ENCODE assay signal across 10 cellular contexts in the genomic region with DNA sequence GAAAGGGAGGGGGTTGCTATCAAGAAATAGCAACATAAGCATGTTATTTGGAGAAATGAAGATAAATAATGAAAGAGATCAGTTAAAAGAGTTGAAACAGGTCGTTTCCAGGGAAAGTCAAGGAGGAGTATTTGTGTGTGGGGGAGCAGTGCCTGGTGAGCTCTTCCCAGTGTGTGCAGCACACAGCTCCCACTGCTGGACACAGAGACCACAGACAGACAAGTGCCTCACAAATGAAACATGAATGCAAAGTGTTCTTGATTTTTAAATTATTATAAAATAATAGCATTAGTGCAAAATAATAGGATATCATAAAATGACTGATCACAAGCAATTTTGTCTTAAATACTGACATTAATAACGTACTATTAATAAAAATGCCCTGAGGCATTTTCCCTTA. TPM values are rescaled to one million over a fixed set of nuclear protein-coding genes. Genes with fewer than 3 reads are reported as not detected.
DNase-seq lines count a peak whose midpoint lies in the region; ATAC-seq and TF ChIP-seq lines count a peak whose summit lies in the region.
"Had no signal": no experiment of that assay in that cellular context is flagged by ENCODE, and none has a peak within 500 bp of the region (broad histone marks: within the 10 kb centered on the region; RNA-seq: fewer than 3 reads in every experiment).

No MANE protein-coding gene starts in this region.

- H3K36me3 ChIP-seq in GM23248 (ENCODE audit: low read depth) (no peaks in the 10 kb centered on the region), esophagus muscularis mucosa (peaks cover 3 to 40% (median 19%) of the 10 kb centered on the region in 4 donors), neural progenitor cell (no peaks in the 10 kb centered on the region), transverse colon (no peaks in the 10 kb centered on the region)

- H3K4me3 Mint-ChIP-seq in neural progenitor cell: no peak overlapping the region
- no peak overlapping the region for H3K4me3 Mint-ChIP-seq in activated CD8-positive, alpha-beta T cell treated with anti-CD3 and anti-CD28 coated beads for 36 hours
- H3K4me3 Mint-ChIP-seq: naive B cell had no signal

- H3K9me3 Mint-ChIP-seq in neural progenitor cell: peaks cover 1% of the 10 kb centered on the region
- H3K9me3 Mint-ChIP-seq in activated CD8-positive, alpha-beta T cell treated with anti-CD3 and anti-CD28 coated beads for 36 hours: peaks cover 2% of the 10 kb centered on the region

- H2AFZ ChIP-seq in GM23248 (no peak overlapping the region), neural progenitor cell (replicated peaks) (no peak overlapping the region)

- H3K9me2 ChIP-seq in GM23248 (ENCODE audit: insufficient read depth): no peaks in the 10 kb centered on the region

- intact Hi-C loops in esophagus muscularis mucosa (cut with DNase I) (no loop called here), transverse colon (cut with DNase I; ENCODE audit: low total_unique reads) (no loop called here)
- intact Hi-C loops in activated CD8-positive, alpha-beta T cell treated with anti-CD3 and anti-CD28 coated beads for 36 hours (cut with micrococcal nuclease): no loop called here

- POLR2A ChIA-PET in activated CD8-positive, alpha-beta T cell treated with anti-CD3 and anti-CD28 coated beads for 36 hours (lab: Charles Lee): interaction anchor here (0.6 kb wide), 1 partner anchor 312 kb away, joined by 3 read pairs; no protein-coding TSS in a partner anchor

- H3K27me3 ChIP-seq in GM23248 (replicated peaks; ENCODE audit: insufficient read depth) (no peaks in the 10 kb centered on the region), esophagus muscularis mucosa (no peaks in the 10 kb centered on the region), neural progenitor cell (no peaks in the 10 kb centered on the region), transverse colon (no peaks in the 10 kb centered on the region)

- H3K4me1 ChIP-seq in GM23248 (ENCODE audit: insufficient read depth) (no peaks in the 10 kb centered on the region), esophagus muscularis mucosa (no peaks in the 10 kb centered on the region), neural progenitor cell (no peaks in the 10 kb centered on the region), transverse colon (no peaks in the 10 kb centered on the region)

- WGBS in GM23248 (ENCODE audit: low coverage in 1 of 2, low lambda C conversion rate in 2 of 2, missing lambda C conversion rate in 2 of 2), 2 experiments: 41 to 44% methylated on average over 2 of the region's 2 CpGs
- 58% methylated on average over 2 of the region's 2 CpGs for WGBS in esophagus muscularis mucosa
- WGBS in transverse colon (ENCODE audit: low coverage in 1 of 2), 2 donors: 34 to 51% methylated on average over 2 of the region's 2 CpGs

- TF ChIP-seq CTCF in esophagus muscularis mucosa (IDR thresholded peaks at IDR 0.05): peak; percentile 22 to 43 (median 37)
- peak; percentile 45 for TF ChIP-seq CTCF in neural progenitor cell (IDR thresholded peaks at IDR 0.05)
- no peak for TF ChIP-seq CTCF in activated CD8-positive, alpha-beta T cell treated with anti-CD3 and anti-CD28 coated beads for 36 hours (IDR thresholded peaks at IDR 0.05)
- TF ChIP-seq CTCF in transverse colon (IDR thresholded peaks at IDR 0.05): peak in 1 of 5 experiments; percentile 8

- H3K4me2 ChIP-seq in GM23248 (ENCODE audit: unreplicated experiment) (no peak overlapping the region), neural progenitor cell (no peak overlapping the region)

- H3K27me3 Mint-ChIP-seq in neural progenitor cell (ENCODE audit: insufficient read depth, low read depth): no peaks in the 10 kb centered on the region
- H3K27me3 Mint-ChIP-seq in activated CD8-positive, alpha-beta T cell treated with anti-CD3 and anti-CD28 coated beads for 36 hours: peaks cover 16% of the 10 kb centered on the region

- in situ Hi-C loops in GM23248 (cut with MboI): no loop called here
- in situ Hi-C loops in transverse colon (cut with MboI; ENCODE audit: low pct_ligation_motif_present in 1 of 4, low pct_unique_long_range_greater_than_20kb in 1 of 4, low sequenced_read_pairs in 3 of 4): no loop called here

- peaks cover 16% of the 10 kb centered on the region for H3K36me3 Mint-ChIP-seq in neural progenitor cell
- H3K36me3 Mint-ChIP-seq in activated CD8-positive, alpha-beta T cell treated with anti-CD3 and anti-CD28 coated beads for 36 hours (ENCODE audit: low read depth): no peaks in the 10 kb centered on the region
- H3K36me3 Mint-ChIP-seq: naive B cell had no signal

- DNase-seq in GM23248: peak; percentile 43
- peak; percentile 6 for DNase-seq in NCI-H69 (lab: John Stamatoyannopoulos, UW)
- no peak for DNase-seq in esophagus muscularis mucosa (ENCODE audit: extremely low spot score)
- peak; percentile 30 for DNase-seq in neural progenitor cell (ENCODE audit: low spot score)
- no peak for DNase-seq in SHP77 treated with DMSO at 0.1 percent for 48 hours (lab: John Stamatoyannopoulos, UW)
- DNase-seq in activated CD8-positive, alpha-beta T cell treated with anti-CD3 and anti-CD28 coated beads for 36 hours: no peak
- no peak for DNase-seq in transverse colon
- DNase-seq: activated T-cell treated with anti-CD3 and anti-CD28 coated beads, Interleukin-2, amount 50 U/mL, for 1 hour; naive B cell had no signal

- no peak overlapping the region for H3K27ac Mint-ChIP-seq in neural progenitor cell
- H3K27ac Mint-ChIP-seq in activated CD8-positive, alpha-beta T cell treated with anti-CD3 and anti-CD28 coated beads for 36 hours: no peak overlapping the region

- TF ChIP-seq EP300 in esophagus muscularis mucosa (IDR thresholded peaks at IDR 0.05): no peak
- TF ChIP-seq EP300 in transverse colon (IDR thresholded peaks at IDR 0.05; ENCODE audit: low read depth): no peak

- H3K9me3 ChIP-seq in GM23248 (ENCODE audit: low read depth): no peaks in the 10 kb centered on the region
- no peaks in the 10 kb centered on the region for H3K9me3 ChIP-seq in esophagus muscularis mucosa
- no peaks in the 10 kb centered on the region for H3K9me3 ChIP-seq in neural progenitor cell (ENCODE audit: low read depth)
- H3K9me3 ChIP-seq in transverse colon: no peaks in the 10 kb centered on the region

- H3K4me3 ChIP-seq in GM23248 (no peak overlapping the region), esophagus muscularis mucosa (no peak overlapping the region), neural progenitor cell (no peak overlapping the region), transverse colon (no peak overlapping the region)

- CTCF ChIA-PET in activated CD8-positive, alpha-beta T cell treated with anti-CD3 and anti-CD28 coated beads for 36 hours (lab: Charles Lee): no interaction called here

- no peak for ATAC-seq in activated CD8-positive, alpha-beta T cell treated with anti-CD3 and anti-CD28 coated beads for 36 hours
- no peak for ATAC-seq in GM19328 (IDR thresholded peaks at IDR 0.05; ENCODE audit: unreplicated experiment)

- H3F3A ChIP-seq in GM23248 (ENCODE audit: insufficient read depth): no peaks in the 10 kb centered on the region
- H3F3A ChIP-seq in neural progenitor cell (ENCODE audit: low read depth): no peaks in the 10 kb centered on the region

- H4K20me1 ChIP-seq in GM23248 (ENCODE audit: insufficient read depth): no peaks in the 10 kb centered on the region
- no peaks in the 10 kb centered on the region for H4K20me1 ChIP-seq in neural progenitor cell (ENCODE audit: low read depth)

- H3K27ac ChIP-seq in GM23248: no peak overlapping the region
- H3K27ac ChIP-seq in esophagus muscularis mucosa (replicated peaks in 1 of 4): no peak overlapping the region
- H3K27ac ChIP-seq in neural progenitor cell: no peak overlapping the region
- H3K27ac ChIP-seq in transverse colon: no peak overlapping the region

- TF ChIP-seq POLR2A in esophagus muscularis mucosa (IDR thresholded peaks at IDR 0.05; ENCODE audit: low read depth): no peak
- TF ChIP-seq POLR2A in transverse colon (IDR thresholded peaks at IDR 0.05): no peak

- H3K4me1 Mint-ChIP-seq in neural progenitor cell: peaks cover 7% of the 10 kb centered on the region
- H3K4me1 Mint-ChIP-seq in activated CD8-positive, alpha-beta T cell treated with anti-CD3 and anti-CD28 coated beads for 36 hours (ENCODE audit: low read depth): no peaks in the 10 kb centered on the region
- H3K4me1 Mint-ChIP-seq: naive B cell had no signal

- H3K79me2 ChIP-seq in GM23248 (ENCODE audit: insufficient read depth) (no peaks in the 10 kb centered on the region), neural progenitor cell (ENCODE audit: low read depth) (no peaks in the 10 kb centered on the region)

- H3K9ac ChIP-seq in GM23248 (no peak overlapping the region), neural progenitor cell (no peak overlapping the region)

RNA-seq across cellular contexts. Expression of a gene that starts 40.8 kb away (rescaled TPM):
- 6.9 and 16.4 TPM in 2 replicates for total RNA-seq in GM23248 (2014; rRNA removed; shearing (Covaris generic))
- polyA plus RNA-seq in GM23248 (2016; fragmentation: Nextera tagmentation; extraction: Ambion mirVana): 5.8 and 8.1 TPM in 2 replicates
- total RNA-seq in esophagus muscularis mucosa (100 to 1,000 TPM in 1 of 4 donors, 10 to 100 TPM in 3; 72.3 to 102 (median 90.1) TPM), neural progenitor cell (ENCODE audit: low replicate concordance) (2.2 TPM in 2 replicates), transverse colon (10 to 100 TPM in 3 of 4 donors, 1 to 10 TPM in 1; 4.9 to 28.1 (median 12.8) TPM)
- total RNA-seq in activated CD8-positive, alpha-beta T cell treated with anti-CD3 and anti-CD28 coated beads for 36 hours: not detected

Comparison
In these comparisons a context has a peak if more than half of its experiments do, and no peak if none do; other contexts are left out.
1. DNase-seq: peak in GM23248 (single experiment), NCI-H69 (single experiment) and neural progenitor cell (single experiment); none in esophagus muscularis mucosa (single experiment), SHP77 treated with DMSO at 0.1 percent for 48 hours (single experiment), activated CD8-positive, alpha-beta T cell treated with anti-CD3 and anti-CD28 coated beads for 36 hours (single experiment) and transverse colon (single experiment).